24 cellular contexts compared by ENCODE assay signal in genomic region chr12:18591473-18591872, GRCh38.
"Had no signal": no experiment of that assay in that cellular context is flagged by ENCODE, and none has a peak within 500 bp of the region (broad histone marks: within the 10 kb centered on the region; RNA-seq: fewer than 3 reads in every experiment).

No MANE protein-coding gene starts in this region.

- H3K4me3 ChIP-seq: hepatocyte, left lung, lower lobe of right lung, psoas muscle, right atrium auricular region, right lobe of liver, smooth muscle cell, tibial nerve, uterus had no signal

- H3K36me3 ChIP-seq: left lung, lower lobe of right lung, right atrium auricular region, right lobe of liver, tibial nerve, uterus had no signal

- H3K27me3 ChIP-seq: hepatocyte, left lung, right atrium auricular region, right lobe of liver, tibial nerve, uterus had no signal

- H3K27ac ChIP-seq: hepatocyte, left lung, lower lobe of right lung, parathyroid adenoma, psoas muscle, right atrium auricular region, right lobe of liver, tibial nerve, uterus had no signal

- DNase-seq: islet precursor cell; left cardiac atrium; left lung; lower lobe of right lung; mammary epithelial cell; mesenchymal stem cell; naive thymus-derived CD8-positive, alpha-beta T cell; occipital lobe; psoas muscle; right lobe of liver; stimulated activated CD4-positive, alpha-beta T cell treated with anti-CD3 and anti-CD28 coated beads, Interleukin-1b, Interleukin-23, amount 100 ng/mL, for 48 hours; stimulated activated CD4-positive, alpha-beta T cell treated with anti-CD3 and anti-CD28 coated beads, Interleukin-2, amount 100 ng/mL, for 48 hours; stimulated activated CD4-positive, alpha-beta T cell treated with anti-CD3 and anti-CD28 coated beads, Interleukin-4, amount 100 ng/mL, for 4 hours; stimulated activated CD8-positive, alpha-beta memory T cell treated with anti-CD3 and anti-CD28 coated beads, Interleukin-4, amount 100 ng/mL, for 48 hours; stimulated activated naive CD4-positive, alpha-beta T cell treated with Interleukin-2 at 50 U/mL for 16 hours; stimulated activated naive CD8-positive, alpha-beta T cell treated with anti-CD3 and anti-CD28 coated beads, Interleukin-15, amount 100 ng/mL, for 72 hours; substantia nigra; uterus had no signal

- ATAC-seq: left cardiac atrium; left lung; lower lobe of right lung; naive thymus-derived CD8-positive, alpha-beta T cell; psoas muscle; stimulated activated memory B cell treated with anti-CD40 and anti-IgM and Interleukin-4, amounts not matched to agents 10 μg/mL and 1 μg/mL and 100 μg/mL, for 72 hours; stimulated activated naive CD8-positive, alpha-beta T cell treated with anti-CD3 and anti-CD28 coated beads, Interleukin-15, amount 100 ng/mL, for 72 hours had no signal
